ENCODE assay signal across 6 cellular contexts in genomic region chr11:68024508-68024907, GRCh38.
"Had no signal": no experiment of that assay in that cellular context is flagged by ENCODE, and none has a peak within 500 bp of the region (broad histone marks: within the 10 kb centered on the region; RNA-seq: fewer than 3 reads in every experiment).

No MANE protein-coding gene starts in this region.

- DNase-seq: GM23248, GOT3, H7, IMR-90 had no signal

- H3K4me3 ChIP-seq: GM23248, HAP-1, K562 had no signal

- H3K27ac ChIP-seq: GM23248 had no signal

- H3K9ac ChIP-seq: GM23248 had no signal

- H3K36me3 ChIP-seq: HAP-1 had no signal
